Comparison of ENCODE assay signal across 11 cellular contexts in genomic region chr16:15507299-15507958, GRCh38.
DNase-seq lines count a peak whose midpoint lies in the region; ATAC-seq and TF ChIP-seq lines count a peak whose summit lies in the region.
"Had no signal": no experiment of that assay in that cellular context is flagged by ENCODE, and none has a peak within 500 bp of the region (broad histone marks: within the 10 kb centered on the region; RNA-seq: fewer than 3 reads in every experiment).

No MANE protein-coding gene starts in this region.

- ATAC-seq in omental fat pad (ENCODE audit: low FRiP score) (peak; percentile 53), HG03175 (IDR thresholded peaks at IDR 0.05; ENCODE audit: unreplicated experiment) (no peak)

- H4K20me1 ChIP-seq in fibroblast of lung (ENCODE audit: control insufficient read depth, extremely low read depth, insufficient read depth, low read length): no peaks in the 10 kb centered on the region

- H3K27ac ChIP-seq in SJCRH30 (no peak overlapping the region), fibroblast of lung (ENCODE audit: insufficient read depth, low read length) (no peak overlapping the region)
- H3K27ac ChIP-seq: hepatocyte, neutrophil had no signal

- no peaks in the 10 kb centered on the region for H3K79me2 ChIP-seq in fibroblast of lung (ENCODE audit: control insufficient read depth, insufficient read depth, low read length)
- H3K79me2 ChIP-seq: hepatocyte had no signal

- H3K27me3 Mint-ChIP-seq in Calu3 (ENCODE audit: unreplicated experiment): peaks cover 38% of the 10 kb centered on the region

- H3K4me3 Mint-ChIP-seq in Calu3 (ENCODE audit: low read depth, unreplicated experiment): no peak overlapping the region

- H3K27ac Mint-ChIP-seq in Calu3 (ENCODE audit: unreplicated experiment): no peak overlapping the region

- H3K36me3 ChIP-seq in SJCRH30: peaks cover 4% of the 10 kb centered on the region; the same call in 1 of the 2 replicates
- no peaks in the 10 kb centered on the region for H3K36me3 ChIP-seq in fibroblast of lung (ENCODE audit: control insufficient read depth, insufficient read depth, low read length)
- H3K36me3 ChIP-seq: adrenal gland, neutrophil had no signal

- H3K4me3 ChIP-seq in AG09309 (ENCODE audit: control insufficient read depth, low read depth, low read length): no peak overlapping the region
- H3K4me3 ChIP-seq in SJCRH30: no peak overlapping the region
- H3K4me3 ChIP-seq in fibroblast of lung (replicated peaks in 1 of 4; ENCODE audit: control extremely low read depth in 1 of 4, insufficient read depth in 1 of 4, low read depth in 3 of 4, low read length in 4 of 4): no peak overlapping the region
- H3K4me3 ChIP-seq: adrenal gland, hepatocyte had no signal

- no peak for TF ChIP-seq CTCF in AG09309 (IDR thresholded peaks at IDR 0.05; ENCODE audit: control insufficient read depth, insufficient read depth, low read depth, low read length, missing control alignments)
- TF ChIP-seq CTCF in fibroblast of lung (conservative IDR thresholded peaks at IDR 0.05 in 1 of 2, IDR thresholded peaks at IDR 0.05 in 1 of 2; ENCODE audit: low read depth in 1 of 2, low read length in 2 of 2): no peak
- no peak for TF ChIP-seq CTCF in omental fat pad (IDR thresholded peaks at IDR 0.05)
- no peak for TF ChIP-seq CTCF in Calu3 (IDR thresholded peaks at IDR 0.05; ENCODE audit: unreplicated experiment)

- DNase-seq in AG09309 (ENCODE audit: low read depth) (peak; percentile 39), SJCRH30 (peak; percentile 15 to 44), fibroblast of lung (ENCODE audit: low read depth in 2 of 2) (peak; percentile 31 to 65), omental fat pad (ENCODE audit: low spot score) (no peak), NCI-H226 (no peak), Calu3 (no peak), cortex of kidney (lab: John Stamatoyannopoulos, UW) (no peak)
- DNase-seq: adrenal gland had no signal

- no peaks in the 10 kb centered on the region for H3K9me3 Mint-ChIP-seq in Calu3 (ENCODE audit: low read depth, unreplicated experiment)

- peak overlapping the region; percentile 41 for H3K4me2 ChIP-seq in fibroblast of lung (ENCODE audit: extremely low read depth, insufficient read depth, low read length)
- H3K4me2 ChIP-seq: hepatocyte had no signal

- H3K36me3 Mint-ChIP-seq in Calu3 (ENCODE audit: insufficient read depth, unreplicated experiment): no peaks in the 10 kb centered on the region

- intact Hi-C loops in Calu3 (cut with micrococcal nuclease; ENCODE audit: unreplicated experiment): no loop called here

- H3K9me3 ChIP-seq in SJCRH30 (replicated peaks): no peaks in the 10 kb centered on the region
- H3K9me3 ChIP-seq in fibroblast of lung (ENCODE audit: control insufficient read depth, insufficient read depth, low read depth, low read length): no peaks in the 10 kb centered on the region
- H3K9me3 ChIP-seq: adrenal gland, neutrophil had no signal

- peaks cover 48% of the 10 kb centered on the region for H3K4me1 ChIP-seq in SJCRH30
- peaks cover 14% of the 10 kb centered on the region for H3K4me1 ChIP-seq in fibroblast of lung (ENCODE audit: control insufficient read depth, extremely low read depth, insufficient read depth, low read length)
- H3K4me1 ChIP-seq: adrenal gland had no signal

- no peaks in the 10 kb centered on the region for H3K27me3 ChIP-seq in SJCRH30
- H3K27me3 ChIP-seq in fibroblast of lung (ENCODE audit: control insufficient read depth, insufficient read depth, low read length): no peaks in the 10 kb centered on the region
- H3K27me3 ChIP-seq: adrenal gland had no signal

- CTCF ChIA-PET in Calu3 (lab: Charles Lee): interaction anchor here (1.6 kb wide), 1 partner anchor 11 kb away, joined by 3 read pairs; no protein-coding TSS in a partner anchor

- BruUV-seq in Calu3 (replicated peaks; lab: Mats Ljungman, UMichigan): no TSS peak

- no peak overlapping the region for H3K9ac ChIP-seq in fibroblast of lung (ENCODE audit: insufficient read depth, low read length)

- no peak overlapping the region for H2AFZ ChIP-seq in fibroblast of lung (ENCODE audit: low read length)
- H2AFZ ChIP-seq: hepatocyte had no signal

- peaks cover 5% of the 10 kb centered on the region for H3K4me1 Mint-ChIP-seq in Calu3 (ENCODE audit: low read depth, unreplicated experiment)

Comparison
In these comparisons a context has a peak if more than half of its experiments do, and no peak if none do; other contexts are left out.
1. DNase-seq: peak in AG09309 (single experiment), SJCRH30 (2 of 2) and fibroblast of lung (2 of 2); none in omental fat pad (single experiment), NCI-H226 (single experiment), Calu3 (single experiment) and cortex of kidney (single experiment).